ENCODE assay signal across 8 cellular contexts in genomic region chr19:14530505-14530904, GRCh38. TPM values are rescaled to one million over a fixed set of nuclear protein-coding genes. Genes with fewer than 3 reads are reported as not detected.
DNase-seq lines count a peak whose midpoint lies in the region; ATAC-seq and TF ChIP-seq lines count a peak whose summit lies in the region.

No MANE protein-coding gene starts in this region.

- no peak for DNase-seq in activated CD4-positive, alpha-beta T cell treated with anti-CD3 and anti-CD28 coated beads for 36 hours
- DNase-seq in activated CD4-positive, alpha-beta T cell treated with anti-CD3 and anti-CD28 coated beads for 1 hour: no peak
- DNase-seq in WTC11 (ENCODE audit: low spot score) (no peak), hepatocyte (ENCODE audit: low spot score) (no peak), stomach (no peak), NCI-H1694 (lab: John Stamatoyannopoulos, UW) (no peak), NCI-H1417 treated with DMSO at 0.1 percent for 48 hours (lab: John Stamatoyannopoulos, UW) (no peak)
- DNase-seq in activated effector memory CD4-positive, alpha-beta T cell treated with Interleukin-2 at 50 U/mL for 16 hours: no peak

- H4K20me1 ChIP-seq in hepatocyte (ENCODE audit: insufficient read depth, poor library complexity, severe bottlenecking): no peaks in the 10 kb centered on the region

- no peaks in the 10 kb centered on the region for H3K9me2 ChIP-seq in hepatocyte (replicated peaks; ENCODE audit: insufficient read depth)

- peaks cover 39% of the 10 kb centered on the region for H3K4me1 Mint-ChIP-seq in activated CD4-positive, alpha-beta T cell treated with anti-CD3 and anti-CD28 coated beads for 36 hours
- peaks cover 11% of the 10 kb centered on the region for H3K4me1 Mint-ChIP-seq in WTC11

- H2AFZ ChIP-seq in hepatocyte: no peak overlapping the region

- H3K27me3 Mint-ChIP-seq in activated CD4-positive, alpha-beta T cell treated with anti-CD3 and anti-CD28 coated beads for 36 hours: no peaks in the 10 kb centered on the region
- H3K27me3 Mint-ChIP-seq in WTC11 (ENCODE audit: low read depth): no peaks in the 10 kb centered on the region

- no peaks in the 10 kb centered on the region for H3K27me3 ChIP-seq in hepatocyte
- H3K27me3 ChIP-seq in stomach: no peaks in the 10 kb centered on the region

- H3K4me3 ChIP-seq in hepatocyte: no peak overlapping the region
- peak overlapping the region; percentile 59 to 87 (median 68) for H3K4me3 ChIP-seq in stomach

- peaks cover 7% of the 10 kb centered on the region for H3K36me3 Mint-ChIP-seq in activated CD4-positive, alpha-beta T cell treated with anti-CD3 and anti-CD28 coated beads for 36 hours (ENCODE audit: low read depth)
- H3K36me3 Mint-ChIP-seq in WTC11: peaks cover 4% of the 10 kb centered on the region; the same call in 1 of the 2 replicates

- no peak for TF ChIP-seq POLR2A in stomach (IDR thresholded peaks at IDR 0.05)

- H3K4me2 ChIP-seq in hepatocyte: peak overlapping the region; percentile 80

- ATAC-seq in activated CD4-positive, alpha-beta T cell treated with anti-CD3 and anti-CD28 coated beads for 36 hours: no peak
- ATAC-seq in WTC11: no peak

- H3K4me3 Mint-ChIP-seq in activated CD4-positive, alpha-beta T cell treated with anti-CD3 and anti-CD28 coated beads for 36 hours: peak overlapping the region; percentile 83
- peak overlapping the region; percentile 90 for H3K4me3 Mint-ChIP-seq in WTC11

- H3K4me1 ChIP-seq in hepatocyte (ENCODE audit: insufficient read depth) (peaks cover 4% of the 10 kb centered on the region), stomach (peaks cover 4 to 37% (median 30%) of the 10 kb centered on the region in 4 donors)

- H3K9me3 Mint-ChIP-seq in activated CD4-positive, alpha-beta T cell treated with anti-CD3 and anti-CD28 coated beads for 36 hours (ENCODE audit: low read depth): no peaks in the 10 kb centered on the region
- no peaks in the 10 kb centered on the region for H3K9me3 Mint-ChIP-seq in WTC11

- CTCF ChIA-PET in activated CD4-positive, alpha-beta T cell treated with anti-CD3 and anti-CD28 coated beads for 36 hours (lab: Charles Lee): interaction anchor here (0.7 kb wide), 1 partner anchor 372 kb away, joined by 4 read pairs; no protein-coding TSS in a partner anchor
- CTCF ChIA-PET in WTC11 (lab: Charles Lee): no interaction called here

- intact Hi-C loops in activated CD4-positive, alpha-beta T cell treated with anti-CD3 and anti-CD28 coated beads for 36 hours (cut with DNase I, micrococcal nuclease): no loop called here
- intact Hi-C loops in stomach (cut with DNase I; ENCODE audit: low total_unique reads): no loop called here

- 77% methylated on average over 3 of the region's 3 CpGs for WGBS in hepatocyte (ENCODE audit: low lambda C conversion rate, missing lambda C conversion rate)
- WGBS in stomach, 5 donors: 52 to 66% (median 61%) methylated on average over 3 of the region's 3 CpGs

- H3K27ac Mint-ChIP-seq in activated CD4-positive, alpha-beta T cell treated with anti-CD3 and anti-CD28 coated beads for 36 hours: peak overlapping the region; percentile 55
- peak overlapping the region; percentile 65; the same call in 1 of the 2 replicates for H3K27ac Mint-ChIP-seq in WTC11

- H3K36me3 ChIP-seq in hepatocyte (replicated peaks; ENCODE audit: insufficient read depth, low read depth) (no peaks in the 10 kb centered on the region), stomach (peaks cover 0 to 7% (median 4%) of the 10 kb centered on the region in 4 donors)

- H3K9me3 ChIP-seq in hepatocyte (ENCODE audit: low read depth): no peaks in the 10 kb centered on the region
- H3K9me3 ChIP-seq in stomach: no peaks in the 10 kb centered on the region

- TF ChIP-seq EP300 in stomach (IDR thresholded peaks at IDR 0.05): no peak

- H3K27ac ChIP-seq in hepatocyte (peak overlapping the region; percentile 76), stomach (peak overlapping the region in 4 of 5 donors; percentile 87 to 95 (median 92))

- POLR2A ChIA-PET in activated CD4-positive, alpha-beta T cell treated with anti-CD3 and anti-CD28 coated beads for 36 hours (lab: Charles Lee): interaction anchor here (1.7 kb wide), 1 partner anchor 12 kb away, joined by 8 read pairs; the partner anchor contains the start of gene DNAJB1
- POLR2A ChIA-PET in WTC11 (lab: Charles Lee): no interaction called here

- TF ChIP-seq CTCF in WTC11 (IDR thresholded peaks at IDR 0.05): no peak
- TF ChIP-seq CTCF in hepatocyte (IDR thresholded peaks at IDR 0.05; ENCODE audit: poor library complexity): no peak
- no peak for TF ChIP-seq CTCF in stomach (IDR thresholded peaks at IDR 0.05)

- H3K79me2 ChIP-seq in hepatocyte: peaks cover 48% of the 10 kb centered on the region

TF ChIP-seq in WTC11, 78 proteins besides CTCF, POLR2A, EP300 and RAD21:
- TF ChIP-seq ZNF396 (CRISPR knock-in tag; IDR thresholded peaks at IDR 0.05; ENCODE audit: borderline replicate concordance): no peak
- TF ChIP-seq ETV6 (CRISPR knock-in tag; IDR thresholded peaks at IDR 0.05): no peak
- no peak for TF ChIP-seq SP1 (CRISPR knock-in tag; conservative IDR thresholded peaks at IDR 0.05)
- TF ChIP-seq E2F1 (CRISPR knock-in tag; IDR thresholded peaks at IDR 0.05): no peak
- no peak for TF ChIP-seq NFATC4 (CRISPR knock-in tag; IDR thresholded peaks at IDR 0.05)
- TF ChIP-seq ZNF121 (CRISPR knock-in tag; IDR thresholded peaks at IDR 0.05): no peak
- no peak for TF ChIP-seq GABPB1 (CRISPR knock-in tag; IDR thresholded peaks at IDR 0.05)
- no peak for TF ChIP-seq USF1 (CRISPR knock-in tag; IDR thresholded peaks at IDR 0.05)
- no peak for TF ChIP-seq NFE2L1 (CRISPR knock-in tag; IDR thresholded peaks at IDR 0.05)
- TF ChIP-seq ZNF317 (CRISPR knock-in tag; IDR thresholded peaks at IDR 0.05; ENCODE audit: borderline replicate concordance, low read depth): no peak
- TF ChIP-seq NR3C1 (CRISPR knock-in tag; conservative IDR thresholded peaks at IDR 0.05; ENCODE audit: low read depth): no peak
- TF ChIP-seq KAT7 (CRISPR knock-in tag; IDR thresholded peaks at IDR 0.05; ENCODE audit: borderline replicate concordance): no peak
- TF ChIP-seq SOX15 (CRISPR knock-in tag; IDR thresholded peaks at IDR 0.05): no peak
- TF ChIP-seq HMGA2 (CRISPR knock-in tag; IDR thresholded peaks at IDR 0.05): no peak
- no peak for TF ChIP-seq EMX1 (CRISPR knock-in tag; IDR thresholded peaks at IDR 0.05)

RNA-seq across cellular contexts. Expression of gene TECR, which starts 1.1 kb away (rescaled TPM):
- total RNA-seq in activated CD4-positive, alpha-beta T cell treated with anti-CD3 and anti-CD28 coated beads for 36 hours: 100 to 1,000 TPM; 106 to 145 TPM
- total RNA-seq in WTC11 (2021): 161 to 198 TPM (median 197 TPM) in 3 replicates
- 65.3 and 102 TPM in 2 replicates for total RNA-seq in hepatocyte
- polyA plus RNA-seq in hepatocyte: 366 and 370 TPM in 2 replicates
- 10 to 100 TPM; 10.5 to 90.4 (median 54.0) TPM for total RNA-seq in stomach
- 100 to 1,000 TPM; 114 to 266 (median 166) TPM for polyA plus RNA-seq in stomach

RNA-seq across cellular contexts. Expression of gene DNAJB1, which starts 12.3 kb away (rescaled TPM):
- 10 to 100 TPM; 69.3 to 72.6 TPM for total RNA-seq in activated CD4-positive, alpha-beta T cell treated with anti-CD3 and anti-CD28 coated beads for 36 hours
- total RNA-seq in WTC11 (2021) (54.5 to 88.7 TPM (median 81.9 TPM) in 3 replicates), hepatocyte (104 and 112 TPM in 2 replicates), stomach (10 to 100 TPM in 4 of 5 donors, 1 to 10 TPM in 1; 9.9 to 62.6 (median 33.0) TPM)
- polyA plus RNA-seq in hepatocyte (179 and 185 TPM in 2 replicates), stomach (10 to 100 TPM; 74.9 to 85.8 (median 80.9) TPM)

RNA-seq across cellular contexts. Expression of gene GIPC1, which starts 34.6 kb away (rescaled TPM):
- total RNA-seq in activated CD4-positive, alpha-beta T cell treated with anti-CD3 and anti-CD28 coated beads for 36 hours: 10 to 100 TPM; 19.3 to 25.7 TPM
- total RNA-seq in WTC11 (2021) (70.7 to 76.5 TPM (median 75.0 TPM) in 3 replicates), hepatocyte (102 and 127 TPM in 2 replicates), stomach (100 to 1,000 TPM in 4 of 5 donors, 10 to 100 TPM in 1; 73.3 to 662 (median 174) TPM)
- polyA plus RNA-seq in hepatocyte (186 and 201 TPM in 2 replicates), stomach (100 to 1,000 TPM in 2 of 3 donors, 10 to 100 TPM in 1; 98.9 to 126 (median 102) TPM)

RNA-seq across cellular contexts. Expression of gene NDUFB7, which starts 41.4 kb away (rescaled TPM):
- total RNA-seq in activated CD4-positive, alpha-beta T cell treated with anti-CD3 and anti-CD28 coated beads for 36 hours: 100 to 1,000 TPM; 112 to 121 TPM
- total RNA-seq in WTC11 (2021) (240 to 255 TPM (median 254 TPM) in 3 replicates), hepatocyte (201 and 226 TPM in 2 replicates), stomach (1,000 to 10,000 TPM in 1 of 5 donors, 100 to 1,000 TPM in 4; 159 to 1,175 (median 226) TPM)
- polyA plus RNA-seq in hepatocyte (354 and 442 TPM in 2 replicates), stomach (100 to 1,000 TPM; 558 to 652 (median 596) TPM)

RNA-seq across cellular contexts. Expression of gene CLEC17A, which starts 52.4 kb away (rescaled TPM):
- total RNA-seq in activated CD4-positive, alpha-beta T cell treated with anti-CD3 and anti-CD28 coated beads for 36 hours: 1 to 10 TPM; 2.4 to 2.5 TPM
- total RNA-seq in WTC11 (2021) (0.14 TPM in 1 of 3 replicates, not detected in the others), hepatocyte (not detected in 2 replicates), stomach (under 1 TPM in 1 of 5 donors, not detected in 4; 0.18 TPM)
- polyA plus RNA-seq in hepatocyte (not detected in 2 replicates), stomach (under 1 TPM in 1 of 3 donors, not detected in 2; 0.18 TPM)
